In genomic region chr3:72270072-72270611, GRCh38 we compare ENCODE assay signal across 7 cellular contexts.
A peak's percentile ranks its signal among the peaks of the same experiment; 100 is the strongest.
DNase-seq lines count a peak whose midpoint lies in the region; ATAC-seq and TF ChIP-seq lines count a peak whose summit lies in the region.

No MANE protein-coding gene starts in this region.

- TF ChIP-seq CTCF in HCT116 (IDR thresholded peaks at IDR 0.05 in 2 of 3, conservative IDR thresholded peaks at IDR 0.05 in 1 of 3; ENCODE audit: borderline replicate concordance in 1 of 3, insufficient read depth in 1 of 3, low read depth in 2 of 3, low read length in 2 of 3) (no peak), nephron (IDR thresholded peaks at IDR 0.05; ENCODE audit: unreplicated experiment in 3 of 3) (no peak)

- RAD21 ChIA-PET in HCT116 (lab: Charles Lee; ENCODE audit: low non-redundant PET in 1 of 2, low total read pairs in 2 of 2, uncharacterized antibody in 2 of 2, unreplicated experiment in 2 of 2): interaction anchor here in 1 of 2 experiments (0.9 kb wide), 1 partner anchor 14 kb away, joined by 3 read pairs; no protein-coding TSS in a partner anchor

- no peaks in the 10 kb centered on the region for H3K79me2 ChIP-seq in HCT116 (ENCODE audit: insufficient read depth, low read length)

- no TSS peak for BruUV-seq in HCT116 (replicated peaks; lab: Mats Ljungman, UMichigan)

- ATAC-seq in HCT116: peak; percentile 59; the same call in 1 of the 2 replicates
- ATAC-seq in GM19397 (IDR thresholded peaks at IDR 0.05; ENCODE audit: unreplicated experiment): no peak
- no peak for ATAC-seq in HG03457 (IDR thresholded peaks at IDR 0.05; ENCODE audit: unreplicated experiment)

- intact Hi-C loops in HCT116 (cut with micrococcal nuclease): no loop called here

- H3K9ac ChIP-seq in HCT116 (ENCODE audit: low read length): no peak overlapping the region

- CTCF ChIA-PET in HCT116 (lab: Charles Lee): interaction anchor here (1.7 kb wide), 1 partner anchor 552 kb away, joined by 5 read pairs; no protein-coding TSS in a partner anchor

- H3K9me3 Mint-ChIP-seq in nephron: no peaks in the 10 kb centered on the region

- no peaks in the 10 kb centered on the region for H3K36me3 Mint-ChIP-seq in nephron (ENCODE audit: low read depth)

- H3K4me3 ChIP-seq in HCT116 (replicated peaks in 1 of 2; ENCODE audit: low read depth in 1 of 2, low read length in 2 of 2): no peak overlapping the region

- peaks cover 5% of the 10 kb centered on the region; the same call in 1 of the 2 replicates for H3K27me3 ChIP-seq in HCT116 (ENCODE audit: insufficient read depth, low read length)

- H3K4me1 Mint-ChIP-seq in nephron: peaks cover 69% of the 10 kb centered on the region

- DNase-seq in HCT116 (ENCODE audit: low read depth, low spot score) (peak; percentile 23), RKO (ENCODE audit: low spot score) (peak; percentile 85), epidermal melanocyte (ENCODE audit: insufficient read length, low spot score) (peak; percentile 40)
- no peak for DNase-seq in NK-92 treated with Interleukin-12 subunit alpha and Interleukin-12 subunit beta, amount 100 ng/mL, for 24 hours (lab: John Stamatoyannopoulos, UW)

- TF ChIP-seq RAD21 in HCT116 (IDR thresholded peaks at IDR 0.05; ENCODE audit: low read depth): 0 out of 2 replicates have a peak, but pooled peaks have one; percentile 10

- no peaks in the 10 kb centered on the region for H3K9me3 ChIP-seq in HCT116 (ENCODE audit: control insufficient read depth in 1 of 2, insufficient read depth in 1 of 2, low read depth in 1 of 2, low read length in 2 of 2)

- no peaks in the 10 kb centered on the region for H3K9me2 ChIP-seq in HCT116 (ENCODE audit: insufficient read depth)

- H4K20me1 ChIP-seq in HCT116 (ENCODE audit: insufficient read depth): no peaks in the 10 kb centered on the region

- H3K27ac ChIP-seq in HCT116 (ENCODE audit: low read depth, low read length): no peak overlapping the region

- peaks cover 5 to 10% of the 10 kb centered on the region in 2 experiments; a peak in 3 of 4 replicates for H3K4me1 ChIP-seq in HCT116 (ENCODE audit: control insufficient read depth in 1 of 2, insufficient read depth in 2 of 2, low read length in 2 of 2)

- no peak overlapping the region for H2AFZ ChIP-seq in HCT116 (ENCODE audit: low read depth, low read length, poor library complexity, severe bottlenecking)

- no peak for TF ChIP-seq POLR2A in HCT116 (IDR thresholded peaks at IDR 0.05; ENCODE audit: borderline replicate concordance, extremely low read depth, insufficient read depth, insufficient read length)

- peak overlapping the region in 1 of 3 experiments; percentile 15 for H3K4me3 Mint-ChIP-seq in nephron

- H3K36me3 ChIP-seq in HCT116 (ENCODE audit: control insufficient read depth in 1 of 2, insufficient read depth in 2 of 2, low read length in 2 of 2): no peaks in the 10 kb centered on the region

- POLR2A ChIA-PET in HCT116 (lab: Charles Lee): no interaction called here

- H3K27me3 Mint-ChIP-seq in nephron (ENCODE audit: low read depth): peaks cover 17% of the 10 kb centered on the region

- peak overlapping the region; percentile 56 to 82 (median 75) for H3K27ac Mint-ChIP-seq in nephron

- peak overlapping the region; percentile 4; the same call in 1 of the 2 replicates for H3K4me2 ChIP-seq in HCT116 (ENCODE audit: low read length)

TF ChIP-seq in HCT116, 20 proteins besides CTCF, POLR2A, EP300 and RAD21:
- TF ChIP-seq ATF3 (IDR thresholded peaks at IDR 0.05) (peak; percentile 93), EZH2phosphoT487 (IDR thresholded peaks at IDR 0.05; ENCODE audit: borderline replicate concordance) (no peak), ZBTB33 (IDR thresholded peaks at IDR 0.05; ENCODE audit: extremely low read depth, insufficient replicate concordance, low read length) (no peak), JUND (IDR thresholded peaks at IDR 0.05) (peak; percentile 38; the same call in 1 of the 2 replicates), ZFX (IDR thresholded peaks at IDR 0.05) (no peak), YY1 (IDR thresholded peaks at IDR 0.05; ENCODE audit: extremely low read depth, insufficient replicate concordance, low read depth, low read length) (no peak), ZNF274 (IDR thresholded peaks at IDR 0.05; ENCODE audit: low read depth, low read length) (no peak), EZH2 (IDR thresholded peaks at IDR 0.05) (no peak), POLR2AphosphoS5 (IDR thresholded peaks at IDR 0.05; ENCODE audit: low read depth, low read length) (no peak), MAX (IDR thresholded peaks at IDR 0.05) (no peak), SIN3A (IDR thresholded peaks at IDR 0.05; ENCODE audit: low read depth) (no peak), EGR1 (IDR thresholded peaks at IDR 0.05; ENCODE audit: low read depth) (no peak), ELF1 (IDR thresholded peaks at IDR 0.05; ENCODE audit: borderline replicate concordance, low read depth) (no peak), TCF7L2 (IDR thresholded peaks at IDR 0.05; ENCODE audit: borderline replicate concordance, extremely low read depth, insufficient read depth, insufficient read length) (no peak), SRF (IDR thresholded peaks at IDR 0.05; ENCODE audit: low read depth) (no peak), FOSL1 (IDR thresholded peaks at IDR 0.05; ENCODE audit: low read depth) (peak; percentile 50), CEBPB (IDR thresholded peaks at IDR 0.05; ENCODE audit: low read depth) (peak; percentile 94), CBX3 (IDR thresholded peaks at IDR 0.05; ENCODE audit: low read depth) (no peak), SP1 (IDR thresholded peaks at IDR 0.05; ENCODE audit: low read depth) (peak; percentile 43; the same call in 1 of the 2 replicates), REST (IDR thresholded peaks at IDR 0.05; ENCODE audit: low read depth) (no peak)
TF ChIP-seq in HCT116: peak in this region for 5.
